Comparison of ENCODE assay signal across 8 cellular contexts in genomic region chr2:27050281-27050995, GRCh38. TPM values are rescaled to one million over a fixed set of nuclear protein-coding genes. Genes with fewer than 3 reads are reported as not detected.
A peak's percentile ranks its signal among the peaks of the same experiment; 100 is the strongest.
DNase-seq lines count a peak whose midpoint lies in the region; ATAC-seq and TF ChIP-seq lines count a peak whose summit lies in the region.

No MANE protein-coding gene starts in this region.

- H3K27ac ChIP-seq in adrenal gland: peak overlapping the region; percentile 71 to 97 (median 77)

- peak overlapping the region; percentile 93 for H3K4me3 Mint-ChIP-seq in progenitor cell of endocrine pancreas (ENCODE audit: low read depth)

- peaks cover 0 to 22% of the 10 kb centered on the region in 2 donors for H3K36me3 ChIP-seq in adrenal gland (replicated peaks in 1 of 2)

- intact Hi-C loops in adrenal gland (cut with DNase I): no loop called here
- intact Hi-C loops in left cardiac atrium (cut with DNase I): loop anchor here in 1 of 2 donors (2.0 kb wide), 2 partner anchors 20 to 36 kb away; partner anchors contain the start of genes KHK and OST4

- H3K9me3 Mint-ChIP-seq in progenitor cell of endocrine pancreas (ENCODE audit: low read depth): no peaks in the 10 kb centered on the region

- TF ChIP-seq CTCF in GM12875 (IDR thresholded peaks at IDR 0.05; ENCODE audit: borderline replicate concordance, insufficient read depth, low read depth, low read length) (peak; percentile 27; the same call in 1 of the 2 replicates), adrenal gland (IDR thresholded peaks at IDR 0.05) (peak; percentile 5 to 70 (median 48)), progenitor cell of endocrine pancreas (IDR thresholded peaks at IDR 0.05; ENCODE audit: unreplicated experiment) (peak; percentile 53)

- H3K27me3 ChIP-seq in adrenal gland: no peaks in the 10 kb centered on the region

- peaks cover 17% of the 10 kb centered on the region for H3K36me3 Mint-ChIP-seq in progenitor cell of endocrine pancreas (ENCODE audit: insufficient read depth)

- H3K4me3 ChIP-seq in GM12875 (ENCODE audit: low read depth, low read length) (peak overlapping the region; percentile 65), adrenal gland (peak overlapping the region; percentile 10 to 95 (median 67))

- H3K4me1 ChIP-seq in adrenal gland (replicated peaks in 1 of 2): peaks cover 0 to 13% of the 10 kb centered on the region in 2 donors

- peak overlapping the region; percentile 100 for H3K27ac Mint-ChIP-seq in progenitor cell of endocrine pancreas

- WGBS in adrenal gland, 4 donors: 0 to 1% (median 0%) methylated on average over 16 to 48 of the region's 48 CpGs

- peak; percentile 21 to 36 for TF ChIP-seq POLR2A in adrenal gland (IDR thresholded peaks at IDR 0.05)

- no peaks in the 10 kb centered on the region for H3K27me3 Mint-ChIP-seq in progenitor cell of endocrine pancreas

- ATAC-seq in HG02763 (IDR thresholded peaks at IDR 0.05; ENCODE audit: unreplicated experiment): peak; percentile 52
- peak; percentile 84 to 85 for ATAC-seq in left cardiac atrium

- DNase-seq in NCI-H1417 treated with DMSO at 0.1 percent for 48 hours (lab: John Stamatoyannopoulos, UW): peak; percentile 96
- peak; percentile 99 for DNase-seq in SW480 (ENCODE audit: low spot score)
- peak; percentile 83 to 98 (median 90) for DNase-seq in adrenal gland
- DNase-seq in left cardiac atrium: peak; percentile 84
- DNase-seq in progenitor cell of endocrine pancreas (ENCODE audit: low spot score, unreplicated experiment): peak; percentile 92
- peak; percentile 94 for DNase-seq in ureter (ENCODE audit: low spot score)

- H3K4me1 Mint-ChIP-seq in progenitor cell of endocrine pancreas (ENCODE audit: low read depth): peaks cover 13% of the 10 kb centered on the region

- no peaks in the 10 kb centered on the region for H3K9me3 ChIP-seq in adrenal gland (replicated peaks in 1 of 3)

RNA-seq across cellular contexts. Expression of gene AGBL5, which starts 1.0 kb away (rescaled TPM):
- total RNA-seq in adrenal gland: 10 to 100 TPM; 23.4 to 42.4 (median 30.4) TPM
- 10 to 100 TPM; 21.2 to 31.3 (median 29.8) TPM for polyA plus RNA-seq in adrenal gland
- 10 to 100 TPM in 1 of 2 donors, 1 to 10 TPM in 1; 8.4 to 12.0 TPM for total RNA-seq in left cardiac atrium
- total RNA-seq in progenitor cell of endocrine pancreas: 58.7 and 60.2 TPM in 2 replicates
- 22.0 TPM for total RNA-seq in ureter

RNA-seq across cellular contexts. Expression of gene TMEM214, which starts 17.7 kb away (rescaled TPM):
- total RNA-seq in adrenal gland (100 to 1,000 TPM in 2 of 8 donors, 10 to 100 TPM in 6; 39.7 to 124 (median 53.2) TPM), left cardiac atrium (10 to 100 TPM; 39.1 to 66.5 TPM), progenitor cell of endocrine pancreas (54.0 and 55.2 TPM in 2 replicates), ureter (89.6 TPM)
- polyA plus RNA-seq in adrenal gland: 100 to 1,000 TPM in 1 of 3 donors, 10 to 100 TPM in 2; 63.7 to 111 (median 96.8) TPM

RNA-seq across cellular contexts. Expression of gene OST4, which starts 21.0 kb away (rescaled TPM):
- total RNA-seq in adrenal gland (100 to 1,000 TPM; 174 to 573 (median 381) TPM), left cardiac atrium (100 to 1,000 TPM; 364 to 404 TPM), progenitor cell of endocrine pancreas (245 and 254 TPM in 2 replicates), ureter (398 TPM)
- 100 to 1,000 TPM; 387 to 602 (median 531) TPM for polyA plus RNA-seq in adrenal gland

RNA-seq across cellular contexts. Expression of gene EMILIN1, which starts 28.0 kb away (rescaled TPM):
- 100 to 1,000 TPM in 5 of 8 donors, 10 to 100 TPM in 3; 51.6 to 243 (median 127) TPM for total RNA-seq in adrenal gland
- polyA plus RNA-seq in adrenal gland: 100 to 1,000 TPM in 1 of 3 donors, 10 to 100 TPM in 1, 1 to 10 TPM in 1; 4.2 to 168 (median 84.4) TPM
- 10 to 100 TPM; 41.1 to 46.6 TPM for total RNA-seq in left cardiac atrium
- 1.1 and 2.5 TPM in 2 replicates for total RNA-seq in progenitor cell of endocrine pancreas
- total RNA-seq in ureter: 65.8 TPM

RNA-seq across cellular contexts. Expression of gene KHK, which starts 36.1 kb away (rescaled TPM):
- total RNA-seq in adrenal gland (10 to 100 TPM in 4 of 8 donors, 1 to 10 TPM in 4; 4.0 to 14.4 (median 10.0) TPM), left cardiac atrium (1 to 10 TPM; 3.0 to 4.3 TPM), progenitor cell of endocrine pancreas (4.4 and 5.2 TPM in 2 replicates), ureter (2.6 TPM)
- polyA plus RNA-seq in adrenal gland: 1 to 10 TPM; 3.3 to 6.7 (median 4.9) TPM

Comparison
In these comparisons a context has a peak if more than half of its experiments do, and no peak if none do; other contexts are left out.
1. Peak in every context shown above with its lines: DNase-seq, ATAC-seq, H3K4me3 ChIP-seq and H3K27ac ChIP-seq.